ENCODE assay signal across 8 cellular contexts in the genomic region with DNA sequence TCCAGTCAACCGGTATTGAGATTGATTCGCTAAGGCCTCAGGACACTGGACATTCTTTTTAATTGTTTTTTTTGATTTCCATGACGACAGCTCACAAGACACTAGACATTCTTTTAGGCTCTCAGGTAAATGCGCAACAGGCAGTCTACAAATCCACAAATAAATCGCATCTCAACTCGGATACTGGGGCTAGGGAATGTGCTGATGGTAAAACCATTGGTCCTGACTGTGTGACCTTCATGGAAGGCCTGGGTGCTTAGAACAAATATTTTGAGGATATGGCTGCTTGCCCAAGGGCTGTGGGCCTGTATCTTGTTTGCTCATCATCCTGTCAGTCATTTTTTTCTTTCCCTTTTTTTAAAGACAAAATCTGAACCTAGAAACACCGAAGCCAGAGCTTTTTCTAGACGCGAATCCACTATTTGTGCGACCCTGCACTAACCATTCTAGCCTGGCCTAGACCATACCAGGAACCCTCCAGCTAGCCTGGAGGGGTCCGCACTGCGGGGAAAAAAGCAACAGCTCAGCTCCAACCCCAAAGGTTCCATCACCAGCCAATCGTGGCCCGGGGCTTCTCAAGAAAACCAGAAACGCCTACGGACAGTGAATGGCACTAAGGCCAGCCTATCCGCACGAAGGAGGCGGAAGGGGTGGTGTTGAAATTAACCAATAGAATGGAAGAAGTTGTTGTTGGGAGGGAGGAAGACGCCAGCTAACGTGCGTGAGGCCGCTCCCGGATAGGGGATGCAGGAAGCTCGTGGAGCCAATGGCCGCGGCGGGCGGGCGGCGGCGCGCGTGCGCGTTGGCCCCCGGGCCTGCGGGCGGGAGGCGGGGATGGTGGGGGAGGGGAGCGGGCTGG. TPM values are rescaled to one million over a fixed set of nuclear protein-coding genes. Genes with fewer than 3 reads are reported as not detected.
A peak's percentile ranks its signal among the peaks of the same experiment; 100 is the strongest.
DNase-seq lines count a peak whose midpoint lies in the region; FAIRE-seq and TF ChIP-seq lines count a peak whose summit lies in the region.

No MANE protein-coding gene starts in this region.

- no CpG with 5 or more reads among the region's 41 CpGs for WGBS in neuronal stem cell (ENCODE audit: extremely low coverage in 2 of 2, insufficient read length in 2 of 2, insufficient replicate concordance in 1 of 2), 2 donors

- FAIRE-seq in frontal cortex (lab: Jason Lieb, UNC), result peak; percentile 90

- no peak overlapping the region for H4K91ac ChIP-seq in neuronal stem cell (ENCODE audit: low read depth, low read length, poor library complexity)

- peak overlapping the region; percentile 44 for H3K23ac ChIP-seq in neuronal stem cell (ENCODE audit: low read depth, low read length, poor library complexity)

- peak overlapping the region; percentile 98 for H3K27ac Mint-ChIP-seq in activated naive CD4-positive, alpha-beta T cell treated with anti-CD3 and anti-CD28 coated beads for 36 hours

- H3K9me3 ChIP-seq in SJSA1 (replicated peaks), result no peaks in the 10 kb centered on the region
- no peaks in the 10 kb centered on the region for H3K9me3 ChIP-seq in neuronal stem cell (replicated peaks in 1 of 2; ENCODE audit: control insufficient read depth in 2 of 2, insufficient read depth in 1 of 2, low read depth in 1 of 2, low read length in 2 of 2)
- no peaks in the 10 kb centered on the region for H3K9me3 ChIP-seq in subcutaneous abdominal adipose tissue (ENCODE audit: control insufficient read depth in 5 of 5, low read length in 5 of 5)

- no peak overlapping the region for H2AK5ac ChIP-seq in neuronal stem cell (ENCODE audit: low read depth, low read length)

- H3K4me1 Mint-ChIP-seq in activated naive CD4-positive, alpha-beta T cell treated with anti-CD3 and anti-CD28 coated beads for 36 hours (ENCODE audit: low read depth), result peaks cover 51% of the 10 kb centered on the region

- no peak overlapping the region for H2BK5ac ChIP-seq in neuronal stem cell (ENCODE audit: low read length)

- no peak overlapping the region for H3K18ac ChIP-seq in neuronal stem cell (ENCODE audit: low read length)

- H3K27me3 Mint-ChIP-seq in activated naive CD4-positive, alpha-beta T cell treated with anti-CD3 and anti-CD28 coated beads for 36 hours (ENCODE audit: low read depth), result no peaks in the 10 kb centered on the region

- H3K4me3 ChIP-seq in HFF-Myc (replicated peaks; ENCODE audit: low read depth, low read length) (peak overlapping the region; percentile 84), SJSA1 (peak overlapping the region; percentile 86), neuronal stem cell (ENCODE audit: low read length in 2 of 2) (peak overlapping the region in 1 of 2 donors; percentile 72), subcutaneous abdominal adipose tissue (ENCODE audit: low read depth in 1 of 5, low read length in 5 of 5) (peak overlapping the region; percentile 51 to 90 (median 80))

- H3K27ac ChIP-seq in SJSA1 (peak overlapping the region; percentile 62), neuronal stem cell (replicated peaks; ENCODE audit: low read length) (peak overlapping the region; percentile 88), subcutaneous abdominal adipose tissue (ENCODE audit: low read depth, low read length) (peak overlapping the region; percentile 89)

- peaks cover 36% of the 10 kb centered on the region for H3K36me3 Mint-ChIP-seq in activated naive CD4-positive, alpha-beta T cell treated with anti-CD3 and anti-CD28 coated beads for 36 hours (ENCODE audit: low read depth)

- H3K4me2 ChIP-seq in neuronal stem cell (ENCODE audit: insufficient read depth, low read length, poor library complexity, severe bottlenecking), result peak overlapping the region; percentile 42

- peak overlapping the region; percentile 95 for H3K4me3 Mint-ChIP-seq in activated naive CD4-positive, alpha-beta T cell treated with anti-CD3 and anti-CD28 coated beads for 36 hours

- intact Hi-C loops in activated naive CD4-positive, alpha-beta T cell treated with anti-CD3 and anti-CD28 coated beads for 36 hours (cut with micrococcal nuclease), result loop anchor here (1.0 to 2.0 kb wide), 7 partner anchors 22 to 257 kb away; no protein-coding TSS in a partner anchor

- H3K9ac ChIP-seq in neuronal stem cell (ENCODE audit: low read depth, low read length, poor library complexity) (no peak overlapping the region), subcutaneous abdominal adipose tissue (ENCODE audit: low read length in 5 of 5) (peak overlapping the region; percentile 17 to 76 (median 68))

- H3K36me3 ChIP-seq in SJSA1, result peaks cover 43% of the 10 kb centered on the region
- peaks cover 0 to 36% of the 10 kb centered on the region in 2 donors for H3K36me3 ChIP-seq in neuronal stem cell (replicated peaks in 1 of 2; ENCODE audit: control insufficient read depth in 2 of 2, insufficient read depth in 2 of 2, low read length in 2 of 2)
- H3K36me3 ChIP-seq in subcutaneous abdominal adipose tissue (ENCODE audit: control insufficient read depth in 5 of 5, insufficient read depth in 5 of 5, low read length in 5 of 5), result peaks cover 0 to 12% (median 6%) of the 10 kb centered on the region in 5 donors

- peaks cover 23% of the 10 kb centered on the region for H3K4me1 ChIP-seq in SJSA1 (replicated peaks)
- H3K4me1 ChIP-seq in neuronal stem cell (ENCODE audit: control insufficient read depth in 2 of 2, insufficient read depth in 1 of 2, low read depth in 1 of 2, low read length in 2 of 2), result peaks cover 16 to 23% of the 10 kb centered on the region in 2 donors
- H3K4me1 ChIP-seq in subcutaneous abdominal adipose tissue (ENCODE audit: control insufficient read depth in 5 of 5, insufficient read depth in 5 of 5, low read length in 5 of 5), result peaks cover 3 to 30% (median 23%) of the 10 kb centered on the region in 5 donors

- no peak overlapping the region for H3K4ac ChIP-seq in neuronal stem cell (ENCODE audit: low read length)

- DNase-seq in GM04503 (ENCODE audit: low read depth) (peak; percentile 98), HFF-Myc (ENCODE audit: extremely low read depth, low read depth) (peak; percentile 99), MV-4-11 (lab: John Stamatoyannopoulos, UW) (peak; percentile 99), SJSA1 (ENCODE audit: low read depth in 1 of 2, low spot score in 2 of 2) (peak; percentile 99 to 100), frontal cortex (ENCODE audit: low spot score in 2 of 2) (peak; percentile 92 to 96), neuronal stem cell (ENCODE audit: low spot score) (peak; percentile 100)
- DNase-seq in activated naive CD4-positive, alpha-beta T cell treated with anti-CD3 and anti-CD28 coated beads for 36 hours, result peak; percentile 100

- H2AFZ ChIP-seq in neuronal stem cell (ENCODE audit: low read length), result no peak overlapping the region

- no peak overlapping the region for H3K14ac ChIP-seq in neuronal stem cell (ENCODE audit: low read length)

- CTCF ChIA-PET in activated naive CD4-positive, alpha-beta T cell treated with anti-CD3 and anti-CD28 coated beads for 36 hours (lab: Charles Lee), result interaction anchor here (0.7 to 5.1 kb wide), 11 partner anchors 14 to 86 kb away, joined by 3 to 48 read pairs (median 6); a partner anchor contains a TSS

- no peak for TF ChIP-seq CTCF in HFF-Myc (IDR thresholded peaks at IDR 0.05; ENCODE audit: low read depth, low read length, missing control alignments)

- no peaks in the 10 kb centered on the region for H3K9me3 Mint-ChIP-seq in activated naive CD4-positive, alpha-beta T cell treated with anti-CD3 and anti-CD28 coated beads for 36 hours

- H2BK12ac ChIP-seq in neuronal stem cell (ENCODE audit: low read length), result no peak overlapping the region

- H3K79me1 ChIP-seq in neuronal stem cell (ENCODE audit: low read depth, low read length), result no peaks in the 10 kb centered on the region

- H3K27me3 ChIP-seq in SJSA1 (replicated peaks) (no peaks in the 10 kb centered on the region), neuronal stem cell (ENCODE audit: control insufficient read depth in 3 of 3, insufficient read depth in 3 of 3, low read depth in 1 of 3, low read length in 3 of 3) (no peaks in the 10 kb centered on the region), subcutaneous abdominal adipose tissue (ENCODE audit: control insufficient read depth in 5 of 5, insufficient read depth in 4 of 5, low read length in 5 of 5) (no peaks in the 10 kb centered on the region)

- H2BK120ac ChIP-seq in neuronal stem cell (ENCODE audit: low read depth, low read length), result no peak overlapping the region

- H4K8ac ChIP-seq in neuronal stem cell (ENCODE audit: low read depth, low read length), result no peak overlapping the region

- H2BK15ac ChIP-seq in neuronal stem cell (ENCODE audit: low read length), result no peak overlapping the region

RNA-seq across cellular contexts. Expression of a gene that starts 18.1 kb away (rescaled TPM):
- 37.6 and 43.7 TPM in 2 replicates for total RNA-seq in SJSA1 (2014; rRNA removed; shearing (Covaris generic))
- total RNA-seq in activated naive CD4-positive, alpha-beta T cell treated with anti-CD3 and anti-CD28 coated beads for 36 hours, result 100 to 1,000 TPM; 164 to 185 TPM
- total RNA-seq in frontal cortex, result 108 TPM
- 63.3 TPM for polyA plus RNA-seq in neuronal stem cell (2013, experiment 1 of 2)
- 62.8 TPM for polyA plus RNA-seq in neuronal stem cell (2013, experiment 2 of 2)
